20 cellular contexts compared by ENCODE assay signal in genomic region chrY:12941725-12942687, GRCh38. TPM values are rescaled to one million over a fixed set of nuclear protein-coding genes. Genes with fewer than 3 reads are reported as not detected.
DNase-seq lines count a peak whose midpoint lies in the region; ATAC-seq and TF ChIP-seq lines count a peak whose summit lies in the region.
"Had no signal": no experiment of that assay in that cellular context is flagged by ENCODE, and none has a peak within 500 bp of the region (broad histone marks: within the 10 kb centered on the region; RNA-seq: fewer than 3 reads in every experiment).

No MANE protein-coding gene starts in this region.

- in situ Hi-C loops in G401 (cut with HindIII; ENCODE audit: low sequenced_read_pairs), result no loop called here

- TF ChIP-seq CTCF in GM12864 (IDR thresholded peaks at IDR 0.05; ENCODE audit: low read depth, low read length, missing control alignments), result no peak

- H3K27ac Mint-ChIP-seq in immature natural killer cell, result no peak overlapping the region
- H3K27ac Mint-ChIP-seq: CD14-positive monocyte had no signal

- peak; percentile 35 for DNase-seq in GM12864 (ENCODE audit: low read depth)
- peak; percentile 0 for DNase-seq in LHCN-M2 (ENCODE audit: low read depth)
- no peak for DNase-seq in immature natural killer cell
- no peak for DNase-seq in NCI-H2171 (lab: John Stamatoyannopoulos, UW)
- no peak for DNase-seq in activated naive CD4-positive, alpha-beta T cell treated with Interleukin-2 at 50 U/mL for 16 hours
- DNase-seq in G401 (ENCODE audit: low spot score), result no peak
- DNase-seq: 8988T, DMS79 treated with DMSO at 0.1 percent for 48 hours, KBM-7, MV-4-11, NCI-H1930, NCI-H446, NCI-H69, Peyer's patch, T-helper 2 cell had no signal

- peak; percentile 60 for ATAC-seq in GM19372 (IDR thresholded peaks at IDR 0.05; ENCODE audit: low read depth, unreplicated experiment)
- peak; percentile 73 for ATAC-seq in HG02610 (IDR thresholded peaks at IDR 0.05; ENCODE audit: unreplicated experiment)
- ATAC-seq: HepG2 had no signal

- no peaks in the 10 kb centered on the region for H3K9me3 Mint-ChIP-seq in immature natural killer cell

- H3K36me3 Mint-ChIP-seq in immature natural killer cell, result no peaks in the 10 kb centered on the region
- H3K36me3 Mint-ChIP-seq: CD14-positive monocyte had no signal

- H3K27me3 Mint-ChIP-seq in immature natural killer cell (ENCODE audit: low read depth in 3 of 3), result peaks cover 0 to 1% (median 0%) of the 10 kb centered on the region in 3 donors

- no peak overlapping the region for H3K4me3 Mint-ChIP-seq in immature natural killer cell
- H3K4me3 Mint-ChIP-seq: CD14-positive monocyte had no signal

- no peaks in the 10 kb centered on the region for H3K4me1 Mint-ChIP-seq in immature natural killer cell

- no peak overlapping the region; the same call in 1 of the 2 replicates for H3K4me3 ChIP-seq in GM12864 (ENCODE audit: low read depth, low read length)
- H3K4me3 ChIP-seq: Peyer's patch, SJSA1 had no signal

RNA-seq across cellular contexts. Expression of gene DDX3Y, which starts 37.3 kb away (rescaled TPM):
- total RNA-seq in LHCN-M2 (2014; rRNA removed), result 54.4 and 54.9 TPM in 2 replicates
- 13.7 TPM for polyA plus RNA-seq in LHCN-M2 (2012)
- under 1 TPM in 1 of 3 donors, not detected in 2; 0.16 TPM for polyA plus RNA-seq in immature natural killer cell
- total RNA-seq in G401 (2014; rRNA removed; shearing (Covaris generic)), result 30.6 and 54.2 TPM in 2 replicates
- polyA plus RNA-seq: CD14-positive monocyte had no signal

Comparison
In these comparisons a context has a peak if more than half of its experiments do, and no peak if none do; other contexts are left out.
1. DNase-seq: peak in GM12864 (single experiment) and LHCN-M2 (single experiment); none in immature natural killer cell (0 of 3), NCI-H2171 (single experiment), activated naive CD4-positive, alpha-beta T cell treated with Interleukin-2 at 50 U/mL for 16 hours (single experiment) and G401 (single experiment).